ENCODE assay signal across 32 cellular contexts in the genomic region with DNA sequence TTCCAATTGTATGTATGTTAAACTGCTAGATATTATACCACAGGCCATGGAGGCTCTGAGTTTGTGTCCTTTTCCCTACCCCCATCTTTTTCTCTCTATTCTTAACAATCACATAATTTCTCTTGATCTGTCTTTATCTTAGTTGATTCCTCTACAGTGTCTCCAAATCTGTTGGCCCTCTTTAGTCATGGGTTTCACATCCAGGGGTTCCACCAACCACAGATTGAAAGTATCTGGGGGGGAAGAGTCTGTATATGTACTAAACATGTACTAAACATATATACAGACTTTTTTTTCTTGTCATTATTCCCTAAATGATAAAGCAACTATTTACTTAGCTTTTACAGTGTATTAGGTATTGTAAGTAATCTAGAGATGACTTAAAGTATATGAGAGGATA.
"Had no signal": no experiment of that assay in that cellular context is flagged by ENCODE, and none has a peak within 500 bp of the region (broad histone marks: within the 10 kb centered on the region; RNA-seq: fewer than 3 reads in every experiment).

No MANE protein-coding gene starts in this region.

- H3K27me3 ChIP-seq: brain microvascular endothelial cell, MG63 had no signal

- H3K27ac ChIP-seq: brain microvascular endothelial cell, VCaP had no signal

- H3K27me3 Mint-ChIP-seq: activated B cell treated with CpG ODN at 0.5 μM for 24 hours; activated CD8-positive, alpha-beta T cell treated with anti-CD3 and anti-CD28 coated beads for 36 hours; activated naive CD4-positive, alpha-beta T cell treated with anti-CD3 and anti-CD28 coated beads, Interleukin-2, amount 10 ng/mL, durations not matched to agents 7 days and 5 days; activated naive CD8-positive, alpha-beta T cell; activated naive CD8-positive, alpha-beta T cell treated with anti-CD3 and anti-CD28 coated beads, Interleukin-2, amount 50 U/mL, for 24 hours; activated T-cell treated with anti-CD3 and anti-CD28 coated beads, Interleukin-2, amount 50 U/mL, for 24 hours; T-cell had no signal

- H3K9me3 ChIP-seq: MG63 had no signal

- H3K9me3 Mint-ChIP-seq: activated B cell treated with CpG ODN at 0.5 μM for 24 hours; activated CD8-positive, alpha-beta T cell treated with anti-CD3 and anti-CD28 coated beads for 36 hours; activated naive CD4-positive, alpha-beta T cell treated with anti-CD3 and anti-CD28 coated beads, Interleukin-2, amount 10 ng/mL, durations not matched to agents 7 days and 5 days; activated naive CD8-positive, alpha-beta T cell treated with anti-CD3 and anti-CD28 coated beads, Interleukin-2, amount 50 U/mL, for 24 hours; activated T-cell treated with anti-CD3 and anti-CD28 coated beads, Interleukin-2, amount 50 U/mL, for 24 hours; activated T-helper 1 cell treated with anti-CD3 and anti-CD28 coated beads, Interleukin-12 subunit alpha, Interleukin-12 subunit beta, Interleukin-2, Interleukin-4 antibody, amounts not matched to agents 30 ng/mL and 10 ng/mL and 1 ng/mL, durations not matched to agents 14 hours and 24 hours and 36 hours; T-cell had no signal

- H3K27ac Mint-ChIP-seq: activated B cell treated with CpG ODN at 0.5 μM for 24 hours; activated CD8-positive, alpha-beta T cell treated with anti-CD3 and anti-CD28 coated beads for 36 hours; activated naive CD4-positive, alpha-beta T cell treated with anti-CD3 and anti-CD28 coated beads, Interleukin-2, amount 10 ng/mL, durations not matched to agents 7 days and 5 days; activated naive CD8-positive, alpha-beta T cell; activated naive CD8-positive, alpha-beta T cell treated with anti-CD3 and anti-CD28 coated beads, Interleukin-2, amount 50 U/mL, for 24 hours; activated T-cell treated with anti-CD3 and anti-CD28 coated beads, Interleukin-2, amount 50 U/mL, for 24 hours; activated T-helper 1 cell treated with anti-CD3 and anti-CD28 coated beads, Interleukin-12 subunit alpha, Interleukin-12 subunit beta, Interleukin-2, Interleukin-4 antibody, amounts not matched to agents 30 ng/mL and 10 ng/mL and 1 ng/mL, durations not matched to agents 14 hours and 24 hours and 36 hours; T-cell had no signal

- H3K4me3 ChIP-seq: MG63 had no signal

- ATAC-seq: activated CD8-positive, alpha-beta T cell treated with anti-CD3 and anti-CD28 coated beads for 36 hours; activated naive CD8-positive, alpha-beta T cell treated with anti-CD3 and anti-CD28 coated beads, Interleukin-2, amount 50 U/mL, for 24 hours; Panc1; Right ventricle myocardium inferior; T-cell had no signal

- DNase-seq: activated B cell treated with CpG ODN at 0.5 μM for 24 hours; activated CD4-positive, alpha-beta T cell treated with anti-CD3 and anti-CD28 coated beads for 48 hours; activated CD4-positive, alpha-beta T cell treated with anti-CD3 and anti-CD28 coated beads, Interleukin-2, amount 50 U/mL, for 4 hours; activated CD4-positive, CD25-positive, alpha-beta regulatory T cell treated with anti-CD3 and anti-CD28 coated beads, Interleukin-2, amount 50 U/mL, for 72 hours; activated CD8-positive, alpha-beta T cell treated with anti-CD3 and anti-CD28 coated beads for 36 hours; activated effector memory CD4-positive, alpha-beta T cell treated with Interleukin-2 at 50 U/mL for 16 hours; activated naive CD4-positive, alpha-beta T cell treated with anti-CD3 and anti-CD28 coated beads, Interleukin-2, amount 10 ng/mL, durations not matched to agents 7 days and 5 days; activated naive CD8-positive, alpha-beta T cell treated with anti-CD3 and anti-CD28 coated beads, Interleukin-2, amount 50 U/mL, for 24 hours; activated T-cell treated with anti-CD3 and anti-CD28 coated beads, Interleukin-2, amount 50 U/mL, for 24 hours; amniotic stem cell; aorta; brain microvascular endothelial cell; central memory CD4-positive, alpha-beta T cell; Kasumi-1; KG1; MG63; NCI-H1048; NCI-H1436 treated with DMSO at 0.1 percent for 48 hours; NCI-H1694 treated with DMSO at 0.1 percent for 48 hours; NCI-H2029; NCI-H345; NCI-H524 treated with DMSO at 0.1 percent for 48 hours; RPMI8226; SIG-M5; T-cell; T-helper 2 cell; T-helper 9 cell had no signal

- H3K4me3 Mint-ChIP-seq: activated B cell treated with CpG ODN at 0.5 μM for 24 hours; activated CD8-positive, alpha-beta T cell treated with anti-CD3 and anti-CD28 coated beads for 36 hours; activated naive CD4-positive, alpha-beta T cell treated with anti-CD3 and anti-CD28 coated beads, Interleukin-2, amount 10 ng/mL, durations not matched to agents 7 days and 5 days; activated naive CD8-positive, alpha-beta T cell; activated naive CD8-positive, alpha-beta T cell treated with anti-CD3 and anti-CD28 coated beads, Interleukin-2, amount 50 U/mL, for 24 hours; activated T-cell treated with anti-CD3 and anti-CD28 coated beads, Interleukin-2, amount 50 U/mL, for 24 hours; activated T-helper 1 cell treated with anti-CD3 and anti-CD28 coated beads, Interleukin-12 subunit alpha, Interleukin-12 subunit beta, Interleukin-2, Interleukin-4 antibody, amounts not matched to agents 30 ng/mL and 10 ng/mL and 1 ng/mL, durations not matched to agents 14 hours and 24 hours and 36 hours; T-cell had no signal
